2 cellular contexts compared by ENCODE assay signal in genomic region chr6:25676775-25677174, GRCh38.
TF ChIP-seq lines count a peak whose summit lies in the region.

No MANE protein-coding gene starts in this region.

TF ChIP-seq in IMR-90, 13 proteins besides CTCF, POLR2A, EP300 and RAD21:
- TF ChIP-seq ELK1 (IDR thresholded peaks at IDR 0.05; ENCODE audit: borderline replicate concordance, low read depth, low read length) (no peak), CEBPB (IDR thresholded peaks at IDR 0.05; ENCODE audit: low read depth, low read length) (0 out of 2 replicates have a peak, but pooled peaks have one; percentile 18)

TF ChIP-seq in K562, 482 proteins besides CTCF, POLR2A, EP300 and RAD21 (continued from another document):
- peak; percentile 88 for TF ChIP-seq ZNF24 (IDR thresholded peaks at IDR 0.05)
- no peak for TF ChIP-seq ZKSCAN1 (IDR thresholded peaks at IDR 0.05; ENCODE audit: low read depth, low read length)
- peak; percentile 66; the same call in 1 of the 2 replicates for TF ChIP-seq PKNOX1 (IDR thresholded peaks at IDR 0.05)
- TF ChIP-seq CAMTA2 (CRISPR knock-in tag; conservative IDR thresholded peaks at IDR 0.05) = no peak
- no peak for TF ChIP-seq EP400 (IDR thresholded peaks at IDR 0.05)
- no peak for TF ChIP-seq MTA1 (IDR thresholded peaks at IDR 0.05; ENCODE audit: borderline replicate concordance)
- no peak for TF ChIP-seq SREBF1 (IDR thresholded peaks at IDR 0.05; ENCODE audit: borderline replicate concordance, low read depth, low read length)
- no peak for TF ChIP-seq HMG20B (CRISPR knock-in tag; IDR thresholded peaks at IDR 0.05)
- no peak for TF ChIP-seq ZBTB5 (IDR thresholded peaks at IDR 0.05)
- no peak for TF ChIP-seq NR2C1 (IDR thresholded peaks at IDR 0.05)
- no peak for TF ChIP-seq NR2C1 (tag; IDR thresholded peaks at IDR 0.05)
- TF ChIP-seq ZNF395 (CRISPR knock-in tag; IDR thresholded peaks at IDR 0.05) = no peak
- TF ChIP-seq DPF2 (IDR thresholded peaks at IDR 0.05) = no peak
- no peak for TF ChIP-seq ARID2 (IDR thresholded peaks at IDR 0.05)
- peak; percentile 78 for TF ChIP-seq ATF3 (IDR thresholded peaks at IDR 0.05)
- no peak for TF ChIP-seq ATF3 (CRISPR knock-in tag; conservative IDR thresholded peaks at IDR 0.05)
- TF ChIP-seq TCFL5 (CRISPR knock-in tag; conservative IDR thresholded peaks at IDR 0.05) = no peak
- TF ChIP-seq ZSCAN32 (CRISPR knock-in tag; IDR thresholded peaks at IDR 0.05) = 0 out of 2 replicates have a peak, but pooled peaks have one; percentile 46
- no peak for TF ChIP-seq ARID3B (CRISPR knock-in tag; IDR thresholded peaks at IDR 0.05; ENCODE audit: borderline replicate concordance)
- TF ChIP-seq NFRKB (IDR thresholded peaks at IDR 0.05; ENCODE audit: low read depth) = no peak
- no peak for TF ChIP-seq GABPB2 (CRISPR knock-in tag; conservative IDR thresholded peaks at IDR 0.05)
- no peak for TF ChIP-seq ZEB2 (IDR thresholded peaks at IDR 0.05)
- no peak for TF ChIP-seq GATA2 (CRISPR knock-in tag; IDR thresholded peaks at IDR 0.05)
- no peak for TF ChIP-seq ZFP91 (CRISPR knock-in tag; IDR thresholded peaks at IDR 0.05)
- no peak for TF ChIP-seq ZNF507 (tag; conservative IDR thresholded peaks at IDR 0.05)
- peak; percentile 64 to 82; a peak in 3 of 4 replicates for TF ChIP-seq TRIM24 (IDR thresholded peaks at IDR 0.05)
- no peak for TF ChIP-seq EWSR1 (IDR thresholded peaks at IDR 0.05; ENCODE audit: borderline replicate concordance, low read depth, partially characterized antibody)
- no peak for TF ChIP-seq ELF4 (CRISPR knock-in tag; IDR thresholded peaks at IDR 0.05)
- TF ChIP-seq ZNF780A (CRISPR knock-in tag; IDR thresholded peaks at IDR 0.05) = no peak
- TF ChIP-seq BRD9 (IDR thresholded peaks at IDR 0.05; ENCODE audit: low read depth, partially characterized antibody) = no peak
- TF ChIP-seq SOX6 (IDR thresholded peaks at IDR 0.05) = no peak
- TF ChIP-seq HIVEP1 (CRISPR knock-in tag; IDR thresholded peaks at IDR 0.05) = no peak
- TF ChIP-seq ZNF408 (CRISPR knock-in tag; IDR thresholded peaks at IDR 0.05; ENCODE audit: low read depth) = no peak
- no peak for TF ChIP-seq ZNF695 (CRISPR knock-in tag; IDR thresholded peaks at IDR 0.05)
- TF ChIP-seq MAFF (IDR thresholded peaks at IDR 0.05; ENCODE audit: low read length) = no peak
- no peak for TF ChIP-seq ZFP36 (IDR thresholded peaks at IDR 0.05; ENCODE audit: low read depth, low read length, partially characterized antibody)
- no peak for TF ChIP-seq TSC22D4 (tag; IDR thresholded peaks at IDR 0.05)
- no peak for TF ChIP-seq SMARCC2 (IDR thresholded peaks at IDR 0.05; ENCODE audit: low read depth)
- no peak for TF ChIP-seq NFXL1 (CRISPR knock-in tag; IDR thresholded peaks at IDR 0.05)
- TF ChIP-seq GABPB1 (CRISPR knock-in tag; IDR thresholded peaks at IDR 0.05) = no peak
- TF ChIP-seq ZNF445 (CRISPR knock-in tag; IDR thresholded peaks at IDR 0.05; ENCODE audit: low read depth) = no peak
- peak; percentile 63 for TF ChIP-seq ATF4 (CRISPR knock-in tag; IDR thresholded peaks at IDR 0.05)
- TF ChIP-seq RREB1 (CRISPR knock-in tag; IDR thresholded peaks at IDR 0.05) = no peak
- no peak for TF ChIP-seq ZNF740 (CRISPR knock-in tag; IDR thresholded peaks at IDR 0.05)
- TF ChIP-seq ZNF740 (tag; IDR thresholded peaks at IDR 0.05) = no peak
- no peak for TF ChIP-seq BMI1 (IDR thresholded peaks at IDR 0.05; ENCODE audit: low read length)
- TF ChIP-seq DMBX1 (CRISPR knock-in tag; IDR thresholded peaks at IDR 0.05; ENCODE audit: borderline replicate concordance) = no peak
- no peak for TF ChIP-seq ZNF274 (IDR thresholded peaks at IDR 0.05; ENCODE audit: borderline replicate concordance, low read depth, low read length)
- TF ChIP-seq CEBPG (CRISPR knock-in tag; IDR thresholded peaks at IDR 0.05) = no peak
- peak; percentile 56 to 81; a peak in 3 of 4 replicates for TF ChIP-seq CEBPG (tag; conservative IDR thresholded peaks at IDR 0.05 in 1 of 2, IDR thresholded peaks at IDR 0.05 in 1 of 2)
- no peak for TF ChIP-seq ADNP (tag; IDR thresholded peaks at IDR 0.05)
- no peak for TF ChIP-seq POLR2AphosphoS5 (IDR thresholded peaks at IDR 0.05; ENCODE audit: control insufficient read depth, insufficient read depth, low read depth, low read length)
- no peak for TF ChIP-seq ZBED1 (IDR thresholded peaks at IDR 0.05)
- peak; percentile 48; the same call in 1 of the 2 replicates for TF ChIP-seq CEBPB (tag; IDR thresholded peaks at IDR 0.05)
